In genomic region chr1:71196685-71197084, GRCh38 we compare ENCODE assay signal across 10 cellular contexts.
DNase-seq lines count a peak whose midpoint lies in the region; ATAC-seq and TF ChIP-seq lines count a peak whose summit lies in the region.
"Had no signal": no experiment of that assay in that cellular context is flagged by ENCODE, and none has a peak within 500 bp of the region (broad histone marks: within the 10 kb centered on the region; RNA-seq: fewer than 3 reads in every experiment).

No MANE protein-coding gene starts in this region.

- TF ChIP-seq CTCF in LNCaP clone FGC (IDR thresholded peaks at IDR 0.05; ENCODE audit: control insufficient read depth, extremely low read depth, insufficient read depth) (peak; percentile 53), VCaP (conservative IDR thresholded peaks at IDR 0.05) (peak; percentile 74)

- peak; percentile 24 for DNase-seq in AG20443 (ENCODE audit: low spot score)
- peak; percentile 30 for DNase-seq in LNCaP clone FGC (ENCODE audit: low read depth)
- DNase-seq in inferior parietal cortex (ENCODE audit: extremely low spot score) = peak; percentile 62
- no peak for DNase-seq in caudate nucleus (lab: John Stamatoyannopoulos, UW)
- DNase-seq: NCI-H187 had no signal

- H3K4me3 ChIP-seq in LNCaP clone FGC (ENCODE audit: low read depth, low read length) = no peak overlapping the region
- H3K4me3 ChIP-seq: GM12878 had no signal

- H3K27ac ChIP-seq in VCaP (no peak overlapping the region), caudate nucleus (ENCODE audit: low read depth, low read length) (no peak overlapping the region)

- no peak for ATAC-seq in GM21526 (IDR thresholded peaks at IDR 0.05; ENCODE audit: low FRiP score, unreplicated experiment)
- no peak for ATAC-seq in HG02610 (IDR thresholded peaks at IDR 0.05; ENCODE audit: unreplicated experiment)
- no peak for ATAC-seq in GM21786 (IDR thresholded peaks at IDR 0.05; ENCODE audit: unreplicated experiment)
- ATAC-seq: GM12878 had no signal

Comparison
In these comparisons a context has a peak if more than half of its experiments do, and no peak if none do; other contexts are left out.
1. DNase-seq: peak in AG20443 (single experiment), LNCaP clone FGC (single experiment) and inferior parietal cortex (single experiment); none in caudate nucleus (0 of 61).